8 cellular contexts compared by ENCODE assay signal in genomic region chr5:113663879-113664278, GRCh38.
DNase-seq lines count a peak whose midpoint lies in the region; ATAC-seq and TF ChIP-seq lines count a peak whose summit lies in the region.

No MANE protein-coding gene starts in this region.

- H3K27ac Mint-ChIP-seq in osteocyte (ENCODE audit: unreplicated experiment), result no peak overlapping the region
- H3K27ac Mint-ChIP-seq in activated T-helper 1 cell treated with anti-CD3 and anti-CD28 coated beads, Interleukin-12 subunit alpha, Interleukin-12 subunit beta, Interleukin-2, Interleukin-4 antibody, amounts not matched to agents 30 ng/mL and 10 ng/mL and 1 ng/mL, durations not matched to agents 14 hours and 24 hours and 36 hours, result no peak overlapping the region

- peaks cover 2% of the 10 kb centered on the region for H3K9me3 Mint-ChIP-seq in osteocyte (ENCODE audit: unreplicated experiment)
- no peaks in the 10 kb centered on the region for H3K9me3 Mint-ChIP-seq in activated T-helper 1 cell treated with anti-CD3 and anti-CD28 coated beads, Interleukin-12 subunit alpha, Interleukin-12 subunit beta, Interleukin-2, Interleukin-4 antibody, amounts not matched to agents 30 ng/mL and 10 ng/mL and 1 ng/mL, durations not matched to agents 14 hours and 24 hours and 36 hours

- in situ Hi-C loops in T47D (cut with HindIII; ENCODE audit: low pct_unique_long_range_greater_than_20kb, low sequenced_read_pairs), result no loop called here

- ATAC-seq in GM21529 (IDR thresholded peaks at IDR 0.05; ENCODE audit: unreplicated experiment) (peak; percentile 66), HG03439 (IDR thresholded peaks at IDR 0.05; ENCODE audit: unreplicated experiment) (no peak)

- H3K4me3 Mint-ChIP-seq in osteocyte (ENCODE audit: unreplicated experiment), result no peak overlapping the region
- H3K4me3 Mint-ChIP-seq in activated T-helper 1 cell treated with anti-CD3 and anti-CD28 coated beads, Interleukin-12 subunit alpha, Interleukin-12 subunit beta, Interleukin-2, Interleukin-4 antibody, amounts not matched to agents 30 ng/mL and 10 ng/mL and 1 ng/mL, durations not matched to agents 14 hours and 24 hours and 36 hours, result no peak overlapping the region

- H3K4me1 Mint-ChIP-seq in osteocyte (ENCODE audit: unreplicated experiment), result no peaks in the 10 kb centered on the region
- H3K4me1 Mint-ChIP-seq in activated T-helper 1 cell treated with anti-CD3 and anti-CD28 coated beads, Interleukin-12 subunit alpha, Interleukin-12 subunit beta, Interleukin-2, Interleukin-4 antibody, amounts not matched to agents 30 ng/mL and 10 ng/mL and 1 ng/mL, durations not matched to agents 14 hours and 24 hours and 36 hours (ENCODE audit: low read depth), result no peaks in the 10 kb centered on the region

- intact Hi-C loops in activated T-helper 1 cell treated with anti-CD3 and anti-CD28 coated beads, Interleukin-12 subunit alpha, Interleukin-12 subunit beta, Interleukin-2, Interleukin-4 antibody, amounts not matched to agents 30 ng/mL and 10 ng/mL and 1 ng/mL, durations not matched to agents 14 hours and 24 hours and 36 hours (cut with micrococcal nuclease), result loop anchor here (1.0 kb wide), 1 partner anchor 52 kb away; no protein-coding TSS in a partner anchor

- H3K36me3 Mint-ChIP-seq in osteocyte (ENCODE audit: unreplicated experiment), result no peaks in the 10 kb centered on the region
- H3K36me3 Mint-ChIP-seq in activated T-helper 1 cell treated with anti-CD3 and anti-CD28 coated beads, Interleukin-12 subunit alpha, Interleukin-12 subunit beta, Interleukin-2, Interleukin-4 antibody, amounts not matched to agents 30 ng/mL and 10 ng/mL and 1 ng/mL, durations not matched to agents 14 hours and 24 hours and 36 hours (ENCODE audit: low read depth), result no peaks in the 10 kb centered on the region

- TF ChIP-seq CTCF in osteocyte (IDR thresholded peaks at IDR 0.05), result peak; percentile 47

- peaks cover 54% of the 10 kb centered on the region for H3K27me3 Mint-ChIP-seq in osteocyte (ENCODE audit: unreplicated experiment)
- H3K27me3 Mint-ChIP-seq in activated T-helper 1 cell treated with anti-CD3 and anti-CD28 coated beads, Interleukin-12 subunit alpha, Interleukin-12 subunit beta, Interleukin-2, Interleukin-4 antibody, amounts not matched to agents 30 ng/mL and 10 ng/mL and 1 ng/mL, durations not matched to agents 14 hours and 24 hours and 36 hours (ENCODE audit: insufficient read depth), result peaks cover 11% of the 10 kb centered on the region

- DNase-seq in EL, result peak; percentile 56
- peak; percentile 36 for DNase-seq in NCI-H524 treated with DMSO at 0.1 percent for 48 hours (lab: John Stamatoyannopoulos, UW)
- peak; percentile 15 to 79 for DNase-seq in T47D (ENCODE audit: low read depth in 1 of 2, low spot score in 1 of 2)
- DNase-seq in osteocyte (ENCODE audit: extremely low spot score, unreplicated experiment), result no peak
- no peak for DNase-seq in activated T-helper 1 cell treated with anti-CD3 and anti-CD28 coated beads, Interleukin-12 subunit alpha, Interleukin-12 subunit beta, Interleukin-2, Interleukin-4 antibody, amounts not matched to agents 30 ng/mL and 10 ng/mL and 1 ng/mL, durations not matched to agents 14 hours and 24 hours and 36 hours (ENCODE audit: low spot score)
- no peak for DNase-seq in DMS153 treated with DMSO at 0.1 percent for 48 hours (lab: John Stamatoyannopoulos, UW; ENCODE audit: unreplicated experiment)

Comparison
In these comparisons a context has a peak if more than half of its experiments do, and no peak if none do; other contexts are left out.
1. DNase-seq: peak in EL (single experiment), NCI-H524 treated with DMSO at 0.1 percent for 48 hours (single experiment) and T47D (2 of 2); none in osteocyte (single experiment), activated T-helper 1 cell treated with anti-CD3 and anti-CD28 coated beads, Interleukin-12 subunit alpha, Interleukin-12 subunit beta, Interleukin-2, Interleukin-4 antibody, amounts not matched to agents 30 ng/mL and 10 ng/mL and 1 ng/mL, durations not matched to agents 14 hours and 24 hours and 36 hours (single experiment) and DMS153 treated with DMSO at 0.1 percent for 48 hours (single experiment).